Comparison of ENCODE assay signal across 16 cellular contexts in the genomic region with DNA sequence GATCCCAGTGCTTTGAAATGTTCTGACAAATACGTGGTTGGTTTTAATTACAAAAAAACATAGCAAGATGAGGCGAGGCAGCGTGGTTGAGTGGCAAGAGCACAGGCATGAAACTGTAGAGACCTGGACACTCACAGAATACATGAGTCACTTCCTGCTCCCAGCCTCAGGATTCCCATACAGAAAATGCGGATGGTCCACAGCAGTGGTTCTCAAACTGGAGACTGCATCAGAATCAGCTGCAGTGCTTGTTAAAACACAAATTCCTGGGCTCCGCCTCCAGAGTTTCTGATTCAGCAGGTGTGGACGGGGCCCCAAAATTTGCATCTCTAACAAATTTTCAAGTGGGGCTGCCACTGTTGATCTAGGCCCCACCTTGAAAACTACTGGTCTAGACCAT. TPM values are rescaled to one million over a fixed set of nuclear protein-coding genes. Genes with fewer than 3 reads are reported as not detected.
A peak's percentile ranks its signal among the peaks of the same experiment; 100 is the strongest.
DNase-seq lines count a peak whose midpoint lies in the region; ATAC-seq and TF ChIP-seq lines count a peak whose summit lies in the region.
"Had no signal": no experiment of that assay in that cellular context is flagged by ENCODE, and none has a peak within 500 bp of the region (broad histone marks: within the 10 kb centered on the region; RNA-seq: fewer than 3 reads in every experiment).

No MANE protein-coding gene starts in this region.

- no peak overlapping the region for H3K4me3 Mint-ChIP-seq in endodermal cell
- no peak overlapping the region for H3K4me3 Mint-ChIP-seq in activated T-cell treated with anti-CD3 and anti-CD28 coated beads, Interleukin-2, amount 50 U/mL, for 24 hours
- no peak overlapping the region for H3K4me3 Mint-ChIP-seq in activated T-helper 2 cell treated with anti-CD3 and anti-CD28 coated beads, Interferon-gamma antibody, Interleukin-2, Interleukin-4, amounts not matched to agents 10 μg/mL and 5 μg/mL and 100 μg/mL, durations not matched to agents 14 hours and 24 hours and 36 hours (ENCODE audit: low read depth)
- H3K4me3 Mint-ChIP-seq: stimulated activated memory B cell treated with anti-CD40 and anti-IgM and Interleukin-4, amounts not matched to agents 10 μg/mL and 1 μg/mL and 100 μg/mL, for 72 hours; T-helper 17 cell had no signal

- ATAC-seq in PC-3 = no peak
- ATAC-seq: right lobe of liver; stimulated activated memory B cell treated with anti-CD40 and anti-IgM and Interleukin-4, amounts not matched to agents 10 μg/mL and 1 μg/mL and 100 μg/mL, for 72 hours; T-helper 17 cell had no signal

- H3K27me3 Mint-ChIP-seq in endodermal cell (ENCODE audit: insufficient read depth) = peaks cover 9% of the 10 kb centered on the region
- peaks cover 30% of the 10 kb centered on the region for H3K27me3 Mint-ChIP-seq in activated T-cell treated with anti-CD3 and anti-CD28 coated beads, Interleukin-2, amount 50 U/mL, for 24 hours
- peaks cover 4% of the 10 kb centered on the region for H3K27me3 Mint-ChIP-seq in activated T-helper 2 cell treated with anti-CD3 and anti-CD28 coated beads, Interferon-gamma antibody, Interleukin-2, Interleukin-4, amounts not matched to agents 10 μg/mL and 5 μg/mL and 100 μg/mL, durations not matched to agents 14 hours and 24 hours and 36 hours (ENCODE audit: low read depth)

- H3F3A ChIP-seq in PC-3 (ENCODE audit: low read length, unreplicated experiment) (no peaks in the 10 kb centered on the region), MM.1S (ENCODE audit: insufficient read depth, low read length) (no peaks in the 10 kb centered on the region)

- intact Hi-C loops in PC-3 (cut with micrococcal nuclease) = no loop called here
- intact Hi-C loops in activated T-helper 2 cell treated with anti-CD3 and anti-CD28 coated beads, Interferon-gamma antibody, Interleukin-2, Interleukin-4, amounts not matched to agents 10 μg/mL and 5 μg/mL and 100 μg/mL, durations not matched to agents 14 hours and 24 hours and 36 hours (cut with micrococcal nuclease) = no loop called here

- peak; percentile 5 for DNase-seq in GM04504 (ENCODE audit: low read depth)
- peak; percentile 34 for DNase-seq in PC-3
- DNase-seq in endodermal cell = peak; percentile 52
- DNase-seq in activated T-cell treated with anti-CD3 and anti-CD28 coated beads, Interleukin-2, amount 50 U/mL, for 24 hours = no peak
- DNase-seq in activated T-helper 2 cell treated with anti-CD3 and anti-CD28 coated beads, Interferon-gamma antibody, Interleukin-2, Interleukin-4, amounts not matched to agents 10 μg/mL and 5 μg/mL and 100 μg/mL, durations not matched to agents 14 hours and 24 hours and 36 hours (ENCODE audit: low spot score) = no peak
- DNase-seq in MM.1S = no peak
- DNase-seq: activated CD4-positive, alpha-beta T cell treated with anti-CD3 and anti-CD28 coated beads for 1 hour; colonic mucosa; NCI-H1436; NCI-H510A; OCI-M1; right lobe of liver; T-helper 17 cell had no signal

- no peaks in the 10 kb centered on the region for H3K36me3 ChIP-seq in PC-3 (ENCODE audit: low read depth, low read length)
- no peaks in the 10 kb centered on the region for H3K36me3 ChIP-seq in endodermal cell (ENCODE audit: control insufficient read depth, insufficient read depth, low read length)
- H3K36me3 ChIP-seq in skeletal muscle satellite cell (ENCODE audit: insufficient read depth, low read length) = no peaks in the 10 kb centered on the region
- H3K36me3 ChIP-seq in MM.1S (replicated peaks; ENCODE audit: insufficient read depth, low read length) = no peaks in the 10 kb centered on the region
- H3K36me3 ChIP-seq: colonic mucosa, right lobe of liver, vagina had no signal

- H3K4me2 ChIP-seq in PC-3 (ENCODE audit: low read length) (no peak overlapping the region), skeletal muscle satellite cell (ENCODE audit: low read length) (peak overlapping the region; percentile 53), MM.1S (ENCODE audit: low read depth, low read length) (no peak overlapping the region)

- BruUV-seq in PC-3 (replicated peaks; lab: Mats Ljungman, UMichigan) = no TSS peak

- H3K9ac ChIP-seq in PC-3 (ENCODE audit: low read length) (no peak overlapping the region), endodermal cell (ENCODE audit: extremely low read depth, low read length, poor library complexity, severe bottlenecking) (no peak overlapping the region), skeletal muscle satellite cell (ENCODE audit: low read depth, low read length) (no peak overlapping the region), MM.1S (ENCODE audit: low read length) (no peak overlapping the region)

- CTCF ChIA-PET in PC-3 (lab: Charles Lee) = no interaction called here

- H3K9me3 Mint-ChIP-seq in endodermal cell = no peaks in the 10 kb centered on the region
- no peaks in the 10 kb centered on the region for H3K9me3 Mint-ChIP-seq in activated T-cell treated with anti-CD3 and anti-CD28 coated beads, Interleukin-2, amount 50 U/mL, for 24 hours
- no peaks in the 10 kb centered on the region for H3K9me3 Mint-ChIP-seq in activated T-helper 2 cell treated with anti-CD3 and anti-CD28 coated beads, Interferon-gamma antibody, Interleukin-2, Interleukin-4, amounts not matched to agents 10 μg/mL and 5 μg/mL and 100 μg/mL, durations not matched to agents 14 hours and 24 hours and 36 hours
- H3K9me3 Mint-ChIP-seq: stimulated activated memory B cell treated with anti-CD40 and anti-IgM and Interleukin-4, amounts not matched to agents 10 μg/mL and 1 μg/mL and 100 μg/mL, for 72 hours had no signal

- H4K20me1 ChIP-seq in PC-3 (ENCODE audit: low read length) (no peaks in the 10 kb centered on the region), MM.1S (ENCODE audit: insufficient read depth, low read length) (no peaks in the 10 kb centered on the region)

- H2AFZ ChIP-seq in PC-3 (ENCODE audit: low read length) (no peak overlapping the region), MM.1S (ENCODE audit: low read length) (no peak overlapping the region)

- WGBS in endodermal cell (ENCODE audit: insufficient coverage in 1 of 2, insufficient read length in 1 of 2), 2 experiments = 73 to 78% methylated on average over 6 of the region's 6 CpGs

- H3K36me3 Mint-ChIP-seq in endodermal cell (ENCODE audit: low read depth) = no peaks in the 10 kb centered on the region
- H3K36me3 Mint-ChIP-seq in activated T-cell treated with anti-CD3 and anti-CD28 coated beads, Interleukin-2, amount 50 U/mL, for 24 hours (ENCODE audit: low read depth) = no peaks in the 10 kb centered on the region
- no peaks in the 10 kb centered on the region for H3K36me3 Mint-ChIP-seq in activated T-helper 2 cell treated with anti-CD3 and anti-CD28 coated beads, Interferon-gamma antibody, Interleukin-2, Interleukin-4, amounts not matched to agents 10 μg/mL and 5 μg/mL and 100 μg/mL, durations not matched to agents 14 hours and 24 hours and 36 hours (ENCODE audit: low read depth)
- H3K36me3 Mint-ChIP-seq: stimulated activated memory B cell treated with anti-CD40 and anti-IgM and Interleukin-4, amounts not matched to agents 10 μg/mL and 1 μg/mL and 100 μg/mL, for 72 hours had no signal

- H3K27ac Mint-ChIP-seq in endodermal cell = no peak overlapping the region
- H3K27ac Mint-ChIP-seq in activated T-cell treated with anti-CD3 and anti-CD28 coated beads, Interleukin-2, amount 50 U/mL, for 24 hours = no peak overlapping the region
- no peak overlapping the region for H3K27ac Mint-ChIP-seq in activated T-helper 2 cell treated with anti-CD3 and anti-CD28 coated beads, Interferon-gamma antibody, Interleukin-2, Interleukin-4, amounts not matched to agents 10 μg/mL and 5 μg/mL and 100 μg/mL, durations not matched to agents 14 hours and 24 hours and 36 hours
- H3K27ac Mint-ChIP-seq: stimulated activated memory B cell treated with anti-CD40 and anti-IgM and Interleukin-4, amounts not matched to agents 10 μg/mL and 1 μg/mL and 100 μg/mL, for 72 hours; T-helper 17 cell had no signal

- H3K27ac ChIP-seq in PC-3 (ENCODE audit: low read length) (no peak overlapping the region), endodermal cell (ENCODE audit: low read depth, low read length) (no peak overlapping the region), MM.1S (ENCODE audit: low read length) (no peak overlapping the region)
- H3K27ac ChIP-seq: colonic mucosa, right lobe of liver, vagina had no signal

- H3K9me2 ChIP-seq in PC-3 (replicated peaks; ENCODE audit: low read length) (no peaks in the 10 kb centered on the region), MM.1S (replicated peaks; ENCODE audit: insufficient read depth, low read length) (no peaks in the 10 kb centered on the region)

- POLR2A ChIA-PET in PC-3 (lab: Charles Lee; ENCODE audit: unreplicated experiment) = no interaction called here

- H3K4me1 Mint-ChIP-seq in endodermal cell = no peaks in the 10 kb centered on the region
- no peaks in the 10 kb centered on the region for H3K4me1 Mint-ChIP-seq in activated T-cell treated with anti-CD3 and anti-CD28 coated beads, Interleukin-2, amount 50 U/mL, for 24 hours (ENCODE audit: low read depth)
- no peaks in the 10 kb centered on the region for H3K4me1 Mint-ChIP-seq in activated T-helper 2 cell treated with anti-CD3 and anti-CD28 coated beads, Interferon-gamma antibody, Interleukin-2, Interleukin-4, amounts not matched to agents 10 μg/mL and 5 μg/mL and 100 μg/mL, durations not matched to agents 14 hours and 24 hours and 36 hours (ENCODE audit: low read depth)
- H3K4me1 Mint-ChIP-seq: stimulated activated memory B cell treated with anti-CD40 and anti-IgM and Interleukin-4, amounts not matched to agents 10 μg/mL and 1 μg/mL and 100 μg/mL, for 72 hours; T-helper 17 cell had no signal

- peaks cover 9% of the 10 kb centered on the region; the same call in 1 of the 2 replicates for H3K27me3 ChIP-seq in PC-3 (ENCODE audit: low read length)
- peaks cover 29% of the 10 kb centered on the region for H3K27me3 ChIP-seq in endodermal cell (ENCODE audit: control insufficient read depth, insufficient read depth, low read length, poor library complexity, severe bottlenecking)
- peaks cover 5% of the 10 kb centered on the region for H3K27me3 ChIP-seq in skeletal muscle satellite cell (ENCODE audit: control insufficient read depth, insufficient read depth, low read length)
- peaks cover 6% of the 10 kb centered on the region; the same call in 1 of the 2 replicates for H3K27me3 ChIP-seq in MM.1S (replicated peaks; ENCODE audit: insufficient read depth, low read length)
- H3K27me3 ChIP-seq: colonic mucosa, right lobe of liver, vagina had no signal

- H3K9me3 ChIP-seq in PC-3 (ENCODE audit: low read length) (no peaks in the 10 kb centered on the region), endodermal cell (ENCODE audit: control insufficient read depth, low read length) (no peaks in the 10 kb centered on the region), skeletal muscle satellite cell (replicated peaks; ENCODE audit: low read length) (no peaks in the 10 kb centered on the region), MM.1S (replicated peaks; ENCODE audit: insufficient read depth, low read length) (no peaks in the 10 kb centered on the region)
- H3K9me3 ChIP-seq: colonic mucosa, right lobe of liver, vagina had no signal

- no peaks in the 10 kb centered on the region for H3K79me2 ChIP-seq in PC-3 (ENCODE audit: low read length)
- H3K79me2 ChIP-seq in MM.1S (ENCODE audit: low read length) = no peaks in the 10 kb centered on the region

- no peaks in the 10 kb centered on the region for H3K4me1 ChIP-seq in PC-3 (ENCODE audit: insufficient read depth, low read length)
- H3K4me1 ChIP-seq in endodermal cell (ENCODE audit: control insufficient read depth, insufficient read depth, low read length) = no peaks in the 10 kb centered on the region
- peaks cover 12% of the 10 kb centered on the region for H3K4me1 ChIP-seq in skeletal muscle satellite cell (ENCODE audit: control insufficient read depth, insufficient read depth, low read length)
- no peaks in the 10 kb centered on the region for H3K4me1 ChIP-seq in MM.1S (ENCODE audit: low read length)
- H3K4me1 ChIP-seq: colonic mucosa, right lobe of liver, vagina had no signal

- no peak for TF ChIP-seq CTCF in PC-3 (conservative IDR thresholded peaks at IDR 0.05; ENCODE audit: low read depth, low read length)
- TF ChIP-seq CTCF in endodermal cell (conservative IDR thresholded peaks at IDR 0.05) = no peak
- TF ChIP-seq CTCF in MM.1S (IDR thresholded peaks at IDR 0.05; ENCODE audit: low read length) = no peak

- H3K4me3 ChIP-seq in PC-3 (ENCODE audit: low read length) (no peak overlapping the region), endodermal cell (ENCODE audit: low read length) (no peak overlapping the region), skeletal muscle satellite cell (ENCODE audit: low read length) (no peak overlapping the region), MM.1S (ENCODE audit: low read length) (no peak overlapping the region)
- H3K4me3 ChIP-seq: colonic mucosa, right lobe of liver, vagina had no signal

RNA-seq across cellular contexts. Expression of a gene that starts 10.1 kb away (rescaled TPM):
- total RNA-seq in PC-3 (2014; rRNA removed) (not detected in 2 replicates), endodermal cell (not detected)
- polyA plus RNA-seq in endodermal cell (2013, experiment 1 of 2) = 0.25 TPM
- polyA plus RNA-seq in endodermal cell (2013, experiment 2 of 2) = 0.29 TPM
- total RNA-seq in skeletal muscle satellite cell (2012; rRNA removed) = not detected in 2 replicates
- total RNA-seq in activated T-helper 2 cell treated with anti-CD3 and anti-CD28 coated beads, Interferon-gamma antibody, Interleukin-2, Interleukin-4, amounts not matched to agents 10 μg/mL and 5 μg/mL and 100 μg/mL, durations not matched to agents 14 hours and 24 hours and 36 hours = not detected in 2 replicates
- total RNA-seq: colonic mucosa, right lobe of liver, T-helper 17 cell, vagina had no signal

RNA-seq across cellular contexts. Expression of a gene that starts 31.4 kb away (rescaled TPM):
- total RNA-seq in PC-3 (2014; rRNA removed) = 4.7 and 10.1 TPM in 2 replicates
- total RNA-seq in endodermal cell = 10 to 100 TPM; 26.0 to 31.3 TPM
- polyA plus RNA-seq in endodermal cell (2013, experiment 1 of 2) = 47.8 TPM
- 43.6 TPM for polyA plus RNA-seq in endodermal cell (2013, experiment 2 of 2)
- 16.4 and 21.3 TPM in 2 replicates for total RNA-seq in skeletal muscle satellite cell (2012; rRNA removed)
- 17.6 and 18.5 TPM in 2 replicates for total RNA-seq in activated T-helper 2 cell treated with anti-CD3 and anti-CD28 coated beads, Interferon-gamma antibody, Interleukin-2, Interleukin-4, amounts not matched to agents 10 μg/mL and 5 μg/mL and 100 μg/mL, durations not matched to agents 14 hours and 24 hours and 36 hours

Comparison
In these comparisons a context has a peak if more than half of its experiments do, and no peak if none do; other contexts are left out.
1. DNase-seq: peak in GM04504 (single experiment), PC-3 (single experiment) and endodermal cell (single experiment); none in activated T-cell treated with anti-CD3 and anti-CD28 coated beads, Interleukin-2, amount 50 U/mL, for 24 hours (single experiment), activated T-helper 2 cell treated with anti-CD3 and anti-CD28 coated beads, Interferon-gamma antibody, Interleukin-2, Interleukin-4, amounts not matched to agents 10 μg/mL and 5 μg/mL and 100 μg/mL, durations not matched to agents 14 hours and 24 hours and 36 hours (single experiment) and MM.1S (single experiment).